ENCODE assay signal across 8 cellular contexts in genomic region chr18:59067873-59068272, GRCh38.
DNase-seq lines count a peak whose midpoint lies in the region; ATAC-seq and TF ChIP-seq lines count a peak whose summit lies in the region.

No MANE protein-coding gene starts in this region.

- H3K4me2 ChIP-seq in GM23338, result no peak overlapping the region

- H3K4me3 ChIP-seq in GM23338 (no peak overlapping the region), WERI-Rb-1 (ENCODE audit: low read depth, low read length) (no peak overlapping the region), right lobe of liver (no peak overlapping the region), lower leg skin (ENCODE audit: low read depth, poor library complexity, severe bottlenecking) (no peak overlapping the region)

- no peak overlapping the region for H2AFZ ChIP-seq in GM23338

- no peak overlapping the region for H3K4me3 Mint-ChIP-seq in GM23338
- no peak overlapping the region for H3K4me3 Mint-ChIP-seq in T-helper 2 cell treated with Interferon-gamma antibody and Interleukin-4, amounts not matched to agents 5 μg/mL and 100 μg/mL, for 36 hours

- no peaks in the 10 kb centered on the region for H3K9me2 ChIP-seq in GM23338 (ENCODE audit: insufficient read depth)

- ATAC-seq in GM23338 (no peak), right lobe of liver (peak in 3 of 4 donors; percentile 34 to 49 (median 44)), HG03460 (IDR thresholded peaks at IDR 0.05; ENCODE audit: unreplicated experiment) (no peak), GM18498 (IDR thresholded peaks at IDR 0.05; ENCODE audit: unreplicated experiment) (no peak)

- H3K9me3 Mint-ChIP-seq in GM23338, result no peaks in the 10 kb centered on the region
- no peaks in the 10 kb centered on the region for H3K9me3 Mint-ChIP-seq in T-helper 2 cell treated with Interferon-gamma antibody and Interleukin-4, amounts not matched to agents 5 μg/mL and 100 μg/mL, for 36 hours

- peaks cover 3% of the 10 kb centered on the region; the same call in 2 of the 3 replicates for H3K4me1 Mint-ChIP-seq in GM23338
- H3K4me1 Mint-ChIP-seq in T-helper 2 cell treated with Interferon-gamma antibody and Interleukin-4, amounts not matched to agents 5 μg/mL and 100 μg/mL, for 36 hours (ENCODE audit: low read depth), result no peaks in the 10 kb centered on the region

- TF ChIP-seq CTCF in GM23338 (conservative IDR thresholded peaks at IDR 0.05; ENCODE audit: low read depth in 2 of 2), result peak; percentile 74 to 76
- peak; percentile 61 for TF ChIP-seq CTCF in WERI-Rb-1 (IDR thresholded peaks at IDR 0.05; ENCODE audit: low read depth, low read length)
- peak; percentile 33 to 48 (median 41) for TF ChIP-seq CTCF in right lobe of liver (IDR thresholded peaks at IDR 0.05)
- TF ChIP-seq CTCF in lower leg skin (IDR thresholded peaks at IDR 0.05), result no peak

- no peaks in the 10 kb centered on the region for H3K27me3 Mint-ChIP-seq in GM23338 (ENCODE audit: insufficient read depth, low read depth, poor library complexity)
- peaks cover 2% of the 10 kb centered on the region for H3K27me3 Mint-ChIP-seq in T-helper 2 cell treated with Interferon-gamma antibody and Interleukin-4, amounts not matched to agents 5 μg/mL and 100 μg/mL, for 36 hours (ENCODE audit: low read depth)

- 42% methylated on average over 2 of the region's 2 CpGs for WGBS in right lobe of liver (ENCODE audit: insufficient coverage, low coverage, low lambda C conversion rate, missing lambda C conversion rate)
- 65 to 67% methylated on average over 2 of the region's 2 CpGs for WGBS in lower leg skin, 2 donors

- 0 out of 2 replicates have a peak, but pooled peaks cover 4% of the 10 kb centered on the region for H3K4me1 ChIP-seq in GM23338 (ENCODE audit: insufficient read depth)
- no peaks in the 10 kb centered on the region for H3K4me1 ChIP-seq in right lobe of liver

- H4K20me1 ChIP-seq in GM23338 (replicated peaks; ENCODE audit: insufficient read depth), result no peaks in the 10 kb centered on the region

- TF ChIP-seq POLR2A in right lobe of liver (IDR thresholded peaks at IDR 0.05), result no peak
- TF ChIP-seq POLR2A in lower leg skin (IDR thresholded peaks at IDR 0.05), result no peak

- peak; percentile 48 for DNase-seq in COLO668 (lab: John Stamatoyannopoulos, UW; ENCODE audit: unreplicated experiment)
- DNase-seq in GM23338 (ENCODE audit: low spot score), result peak; percentile 73
- peak; percentile 56 for DNase-seq in WERI-Rb-1
- peak in 1 of 3 donors; percentile 40 for DNase-seq in right lobe of liver
- DNase-seq in T-helper 2 cell treated with Interferon-gamma antibody and Interleukin-4, amounts not matched to agents 5 μg/mL and 100 μg/mL, for 36 hours (ENCODE audit: low spot score), result no peak
- no peak for DNase-seq in lower leg skin (ENCODE audit: low spot score in 2 of 2)

- no peaks in the 10 kb centered on the region for H3K79me2 ChIP-seq in GM23338 (replicated peaks; ENCODE audit: insufficient read depth)

- no peaks in the 10 kb centered on the region for H3K36me3 Mint-ChIP-seq in GM23338 (ENCODE audit: low read depth)
- no peaks in the 10 kb centered on the region for H3K36me3 Mint-ChIP-seq in T-helper 2 cell treated with Interferon-gamma antibody and Interleukin-4, amounts not matched to agents 5 μg/mL and 100 μg/mL, for 36 hours (ENCODE audit: low read depth)

- H3K27me3 ChIP-seq in GM23338 (ENCODE audit: insufficient read depth), result no peaks in the 10 kb centered on the region
- H3K27me3 ChIP-seq in WERI-Rb-1 (ENCODE audit: insufficient read depth, low read depth, severe bottlenecking), result no peaks in the 10 kb centered on the region
- no peaks in the 10 kb centered on the region for H3K27me3 ChIP-seq in right lobe of liver

- no peaks in the 10 kb centered on the region for H3F3A ChIP-seq in GM23338 (replicated peaks; ENCODE audit: low read depth)

- no peak overlapping the region for H3K27ac Mint-ChIP-seq in GM23338
- no peak overlapping the region for H3K27ac Mint-ChIP-seq in T-helper 2 cell treated with Interferon-gamma antibody and Interleukin-4, amounts not matched to agents 5 μg/mL and 100 μg/mL, for 36 hours

- intact Hi-C loops in right lobe of liver (cut with DNase I), result no loop called here
- intact Hi-C loops in lower leg skin (cut with DNase I; ENCODE audit: low total_unique reads), result no loop called here

- H3K27ac ChIP-seq in GM23338 (ENCODE audit: low read depth) (no peak overlapping the region), WERI-Rb-1 (no peak overlapping the region), right lobe of liver (no peak overlapping the region)

- H3K36me3 ChIP-seq in GM23338 (ENCODE audit: insufficient read depth) (no peaks in the 10 kb centered on the region), WERI-Rb-1 (no peaks in the 10 kb centered on the region), right lobe of liver (no peaks in the 10 kb centered on the region)

- H3K9me3 ChIP-seq in WERI-Rb-1 (ENCODE audit: severe bottlenecking) (no peaks in the 10 kb centered on the region), right lobe of liver (no peaks in the 10 kb centered on the region)

TF ChIP-seq in GM23338, 12 proteins besides CTCF, POLR2A, EP300 and RAD21:
- TF ChIP-seq EZH2phosphoT487 (IDR thresholded peaks at IDR 0.05; ENCODE audit: unreplicated experiment) (no peak), POLR2AphosphoS5 (IDR thresholded peaks at IDR 0.05; ENCODE audit: low read depth) (no peak), ZNF114 (CRISPR knock-in tag; IDR thresholded peaks at IDR 0.05) (no peak), ZNF462 (CRISPR knock-in tag; IDR thresholded peaks at IDR 0.05) (no peak), JUNB (IDR thresholded peaks at IDR 0.05; ENCODE audit: unreplicated experiment) (no peak), STAT1 (IDR thresholded peaks at IDR 0.05; ENCODE audit: unreplicated experiment) (no peak)

Comparison
In these comparisons a context has a peak if more than half of its experiments do, and no peak if none do; other contexts are left out.
1. DNase-seq: peak in COLO668 (single experiment), GM23338 (single experiment) and WERI-Rb-1 (single experiment); none in T-helper 2 cell treated with Interferon-gamma antibody and Interleukin-4, amounts not matched to agents 5 μg/mL and 100 μg/mL, for 36 hours (single experiment) and lower leg skin (0 of 2).
2. ATAC-seq: peak in right lobe of liver (3 of 4); none in GM23338 (single experiment), HG03460 (single experiment) and GM18498 (single experiment).
3. CTCF ChIP-seq: peak in GM23338 (2 of 2), WERI-Rb-1 (single experiment) and right lobe of liver (4 of 4); none in lower leg skin (0 of 3).